Comparison of ENCODE assay signal across 10 cellular contexts in genomic region chr4:163221467-163221866, GRCh38.
"Had no signal": no experiment of that assay in that cellular context is flagged by ENCODE, and none has a peak within 500 bp of the region (broad histone marks: within the 10 kb centered on the region; RNA-seq: fewer than 3 reads in every experiment).

No MANE protein-coding gene starts in this region.

- H3K4me2 ChIP-seq: GM23338 had no signal

- ATAC-seq: GM23338 had no signal

- H3K4me1 ChIP-seq: HAP-1 had no signal

- H3K4me3 ChIP-seq: GM23248, GM23338, HAP-1 had no signal

- DNase-seq: GM23248, GOT3, H7, H9, HCEC 1CT, HFFc6 had no signal

- H3K27ac ChIP-seq: GM23248 had no signal

- H2AFZ ChIP-seq: GM23248, GM23338 had no signal

- H3K9ac ChIP-seq: GM23248 had no signal

- FAIRE-seq: H1, H54 had no signal

- H3K36me3 ChIP-seq: HAP-1 had no signal

- H3K9me3 ChIP-seq: HAP-1 had no signal
